8 cellular contexts compared by ENCODE assay signal in genomic region chr19:51338563-51339312, GRCh38. TPM values are rescaled to one million over a fixed set of nuclear protein-coding genes. Genes with fewer than 3 reads are reported as not detected.
DNase-seq lines count a peak whose midpoint lies in the region; ATAC-seq, FAIRE-seq and TF ChIP-seq lines count a peak whose summit lies in the region.

No MANE protein-coding gene starts in this region.

- H3K79me1 ChIP-seq in mesenchymal stem cell (replicated peaks; ENCODE audit: low read length, poor library complexity, severe bottlenecking) = no peaks in the 10 kb centered on the region

- H3K4me1 Mint-ChIP-seq in effector memory CD8-positive, alpha-beta T cell (ENCODE audit: low read depth in 2 of 2) = peaks cover 14 to 23% of the 10 kb centered on the region in 2 donors

- ATAC-seq in A549 = peak; percentile 79 to 88
- peak; percentile 52 for ATAC-seq in GM18505 (IDR thresholded peaks at IDR 0.05; ENCODE audit: unreplicated experiment)
- ATAC-seq in HG03045 (IDR thresholded peaks at IDR 0.05; ENCODE audit: unreplicated experiment) = peak; percentile 55
- peak; percentile 82 for ATAC-seq in effector memory CD8-positive, alpha-beta T cell (replicated peaks)

- H3K4me2 ChIP-seq in A549 = peak overlapping the region; percentile 92
- H3K4me2 ChIP-seq in mesenchymal stem cell (ENCODE audit: low read length, poor library complexity, severe bottlenecking) = peak overlapping the region; percentile 97

- H2BK15ac ChIP-seq in mesenchymal stem cell (ENCODE audit: low read depth, poor library complexity, severe bottlenecking) = peak overlapping the region; percentile 98

- H3K18ac ChIP-seq in mesenchymal stem cell (ENCODE audit: low read depth in 1 of 2, low read length in 2 of 2) = peak overlapping the region in 1 of 2 experiments; percentile 47

- POLR2A ChIA-PET in A549 (lab: Yijun Ruan, JAX) = interaction anchor here (1.0 to 2.7 kb wide), 8 partner anchors 10 to 103 kb away, joined by 3 to 59 read pairs (median 14); partner anchors contain the start of gene ETFB

- H3K4me3 ChIP-seq in A549 (peak overlapping the region; percentile 64), mesenchymal stem cell (ENCODE audit: insufficient read depth in 1 of 2, low read depth in 1 of 2, low read length in 2 of 2) (peak overlapping the region; percentile 80 to 82)

- H3K4me3 Mint-ChIP-seq in effector memory CD8-positive, alpha-beta T cell = peak overlapping the region; percentile 79 to 95

- H3K9me3 ChIP-seq in A549 (no peaks in the 10 kb centered on the region), mesenchymal stem cell (ENCODE audit: control insufficient read depth, low read length) (no peaks in the 10 kb centered on the region)

- TF ChIP-seq EP300 in A549 (IDR thresholded peaks at IDR 0.05) = no peak

- H3K4me1 ChIP-seq in A549 (peaks cover 32% of the 10 kb centered on the region), mesenchymal stem cell (ENCODE audit: control insufficient read depth, insufficient read depth, low read depth, low read length) (peaks cover 16% of the 10 kb centered on the region)

- H3K36me3 ChIP-seq in mesenchymal stem cell (ENCODE audit: control insufficient read depth in 1 of 2, insufficient read depth in 2 of 2, low read depth in 1 of 2, low read length in 2 of 2) = peaks cover 0 to 3% of the 10 kb centered on the region in 2 experiments

- TF ChIP-seq RAD21 in A549 (conservative IDR thresholded peaks at IDR 0.05 in 1 of 2, IDR thresholded peaks at IDR 0.05 in 1 of 2) = peak; percentile 80 to 95

- peak; percentile 88 to 91 for DNase-seq in A549 (ENCODE audit: low read depth in 1 of 2, low spot score in 1 of 2)
- DNase-seq in NCI-H82 treated with DMSO at 0.1 percent for 48 hours (lab: John Stamatoyannopoulos, UW; ENCODE audit: unreplicated experiment) = peak; percentile 46
- DNase-seq in activated CD8-positive, alpha-beta memory T cell treated with anti-CD3 and anti-CD28 coated beads for 24 hours = peak; percentile 97
- peak; percentile 80 to 84 (median 82) for DNase-seq in effector memory CD8-positive, alpha-beta T cell
- peak; percentile 90 for DNase-seq in mesenchymal stem cell
- DNase-seq in stimulated activated CD8-positive, alpha-beta memory T cell treated with anti-CD3 and anti-CD28 coated beads, Interleukin-12 subunit alpha, Interleukin-12 subunit beta, amount 100 ng/mL, for 1 hour (ENCODE audit: low read depth) = peak; percentile 72

- peak overlapping the region; percentile 69 for H3K9ac ChIP-seq in mesenchymal stem cell (ENCODE audit: low read length)

- H3K9me3 Mint-ChIP-seq in effector memory CD8-positive, alpha-beta T cell = no peaks in the 10 kb centered on the region

- peak overlapping the region; percentile 27 to 85 for H3K27ac Mint-ChIP-seq in effector memory CD8-positive, alpha-beta T cell

- H3K27ac ChIP-seq in A549 = peak overlapping the region; percentile 84 to 90
- peak overlapping the region; percentile 77 for H3K27ac ChIP-seq in mesenchymal stem cell (ENCODE audit: low read length, poor library complexity, severe bottlenecking)

- H3K27me3 ChIP-seq in mesenchymal stem cell (ENCODE audit: control insufficient read depth in 1 of 2, insufficient read depth in 1 of 2, low read length in 2 of 2) = peaks cover 0 to 3% of the 10 kb centered on the region in 2 experiments

- H2BK12ac ChIP-seq in mesenchymal stem cell (ENCODE audit: low read length in 2 of 2) = peak overlapping the region in 1 of 2 experiments; percentile 34

- H3K27me3 Mint-ChIP-seq in effector memory CD8-positive, alpha-beta T cell = peaks cover 0 to 6% of the 10 kb centered on the region in 2 donors

- no peak overlapping the region for H4K91ac ChIP-seq in mesenchymal stem cell (ENCODE audit: low read length)

- peaks cover 8% of the 10 kb centered on the region for H3K36me3 Mint-ChIP-seq in effector memory CD8-positive, alpha-beta T cell (ENCODE audit: insufficient read depth)

- CTCF ChIA-PET in A549 (lab: Yijun Ruan, JAX) = interaction anchor here (0.6 to 5.0 kb wide), 33 partner anchors 9 to 439 kb away, joined by 3 to 46 read pairs (median 4); partner anchors contain the start of genes CLDND2, ETFB, NKG7 and SIGLEC10

- peak overlapping the region; percentile 79 for H2AFZ ChIP-seq in mesenchymal stem cell (ENCODE audit: low read depth, low read length)

- TF ChIP-seq CTCF in A549 (IDR thresholded peaks at IDR 0.05) = peak; percentile 97

- no peak overlapping the region for H2AK5ac ChIP-seq in mesenchymal stem cell (ENCODE audit: low read length, severe bottlenecking)

- peak overlapping the region; percentile 64 for H2BK120ac ChIP-seq in mesenchymal stem cell (ENCODE audit: low read depth, low read length)

- no peak overlapping the region for H3K23ac ChIP-seq in mesenchymal stem cell (ENCODE audit: low read length in 2 of 2)

- peak; percentile 25; the same call in 1 of the 2 replicates for TF ChIP-seq POLR2A in A549 (IDR thresholded peaks at IDR 0.05; ENCODE audit: low read length)
- TF ChIP-seq POLR2A in GM18505 (IDR thresholded peaks at IDR 0.05; ENCODE audit: borderline replicate concordance, extremely low read depth, insufficient read depth, insufficient read length) = no peak

- 5% methylated on average over 29 of the region's 43 CpGs for WGBS in A549 (ENCODE audit: missing lambda C conversion rate)
- 9% methylated on average over 40 of the region's 43 CpGs for WGBS in mesenchymal stem cell

- H3K14ac ChIP-seq in mesenchymal stem cell (ENCODE audit: low read length in 2 of 2) = no peak overlapping the region

- peak overlapping the region; percentile 57 for H4K8ac ChIP-seq in mesenchymal stem cell (ENCODE audit: low read length)

- no peak overlapping the region for H3K4ac ChIP-seq in mesenchymal stem cell (ENCODE audit: low read depth in 1 of 2, low read length in 2 of 2)

- peak overlapping the region; percentile 51 for H2BK5ac ChIP-seq in mesenchymal stem cell (ENCODE audit: low read depth, low read length, poor library complexity, severe bottlenecking)

- no peak for FAIRE-seq in A549 (lab: Jason Lieb, UNC)

TF ChIP-seq in A549, 52 proteins besides CTCF, POLR2A, EP300 and RAD21 (continues in another document):
- TF ChIP-seq CBX8 (IDR thresholded peaks at IDR 0.05) (no peak), NR3C1 (IDR thresholded peaks at IDR 0.05) (no peak), KDM5A (IDR thresholded peaks at IDR 0.05) (peak; percentile 47; the same call in 1 of the 2 replicates), MYC (IDR thresholded peaks at IDR 0.05; ENCODE audit: borderline replicate concordance, low read length) (0 out of 2 replicates have a peak, but pooled peaks have one; percentile 44), JUN (IDR thresholded peaks at IDR 0.05) (peak in 1 of 2 experiments; percentile 54; a peak in 1 of 5 replicates), SMC3 (IDR thresholded peaks at IDR 0.05) (peak; percentile 98), PBX3 (IDR thresholded peaks at IDR 0.05) (no peak), PHF8 (IDR thresholded peaks at IDR 0.05; ENCODE audit: borderline replicate concordance, low read depth) (no peak)

RNA-seq across cellular contexts. Expression of gene VSIG10L, which starts 3.2 kb away (rescaled TPM):
- polyA plus RNA-seq in A549 (2011; rRNA removed) (8.6 and 9.2 TPM in 2 replicates), A549 (2017; fragmentation: RNase III; extraction: RNeasy Plus Mini Kit Qiagen cat#74134 plus additional on column Dnase treatment) (5.7 to 6.8 TPM (median 6.7 TPM) in 3 replicates)
- polyA plus RNA-seq in A549 (2012; cell fraction: cytosol; rRNA removed) = 7.0 and 9.4 TPM in 2 replicates
- polyA plus RNA-seq in A549 (2012; cell fraction: nucleus; rRNA removed) = 11.1 and 11.7 TPM in 2 replicates
- polyA minus RNA-seq in A549 (2011; rRNA and poly(A)+ RNA removed) = 1.1 and 2.0 TPM in 2 replicates
- polyA plus RNA-seq in mesenchymal stem cell (2013, experiment 1 of 2) = 5.8 TPM
- polyA plus RNA-seq in mesenchymal stem cell (2013, experiment 2 of 2) = 5.4 TPM

RNA-seq across cellular contexts. Expression of gene IGLON5, which starts 27.3 kb away (rescaled TPM):
- 0.04 and 0.08 TPM in 2 replicates for polyA plus RNA-seq in A549 (2011; rRNA removed)
- 0.01 and 0.03 TPM in 2 replicates for polyA plus RNA-seq in A549 (2012; cell fraction: cytosol; rRNA removed)
- polyA plus RNA-seq in A549 (2012; cell fraction: nucleus; rRNA removed) = 0.05 TPM in 1 of 2 replicates, not detected in the other
- polyA plus RNA-seq in A549 (2017; fragmentation: RNase III; extraction: RNeasy Plus Mini Kit Qiagen cat#74134 plus additional on column Dnase treatment) = 0.05 to 0.06 TPM in 2 of 3 replicates, not detected in the other
- not detected in 2 replicates for polyA minus RNA-seq in A549 (2011; rRNA and poly(A)+ RNA removed)
- polyA plus RNA-seq in mesenchymal stem cell (2013, experiment 1 of 2) = 0.08 TPM
- 0.08 TPM for polyA plus RNA-seq in mesenchymal stem cell (2013, experiment 2 of 2)

RNA-seq across cellular contexts. Expression of gene ETFB, which starts 27.4 kb away (rescaled TPM):
- polyA plus RNA-seq in A549 (2011; rRNA removed) (112 and 149 TPM in 2 replicates), A549 (2017; fragmentation: RNase III; extraction: RNeasy Plus Mini Kit Qiagen cat#74134 plus additional on column Dnase treatment) (262 to 270 TPM (median 267 TPM) in 3 replicates)
- 383 and 541 TPM in 2 replicates for polyA plus RNA-seq in A549 (2012; cell fraction: cytosol; rRNA removed)
- polyA plus RNA-seq in A549 (2012; cell fraction: nucleus; rRNA removed) = 250 and 291 TPM in 2 replicates
- polyA minus RNA-seq in A549 (2011; rRNA and poly(A)+ RNA removed) = 78.4 and 147 TPM in 2 replicates
- polyA plus RNA-seq in mesenchymal stem cell (2013, experiment 1 of 2) = 59.0 TPM
- 61.6 TPM for polyA plus RNA-seq in mesenchymal stem cell (2013, experiment 2 of 2)

RNA-seq across cellular contexts. Expression of gene CLDND2, which starts 30.1 kb away (rescaled TPM):
- polyA plus RNA-seq in A549 (2011; rRNA removed) = 1.1 and 1.7 TPM in 2 replicates
- polyA plus RNA-seq in A549 (2012; cell fraction: cytosol; rRNA removed) = 0.75 and 0.91 TPM in 2 replicates
- 0.36 and 0.48 TPM in 2 replicates for polyA plus RNA-seq in A549 (2012; cell fraction: nucleus; rRNA removed)
- polyA plus RNA-seq in A549 (2017; fragmentation: RNase III; extraction: RNeasy Plus Mini Kit Qiagen cat#74134 plus additional on column Dnase treatment) = 1.7 to 3.0 TPM (median 2.8 TPM) in 3 replicates
- not detected in 2 replicates for polyA minus RNA-seq in A549 (2011; rRNA and poly(A)+ RNA removed)
- 2.7 TPM for polyA plus RNA-seq in mesenchymal stem cell (2013, experiment 1 of 2)
- 2.5 TPM for polyA plus RNA-seq in mesenchymal stem cell (2013, experiment 2 of 2)

RNA-seq across cellular contexts. Expression of gene NKG7, which starts 33.7 kb away (rescaled TPM):
- polyA plus RNA-seq in A549 (2011; rRNA removed) (not detected in 2 replicates), A549 (2017; fragmentation: RNase III; extraction: RNeasy Plus Mini Kit Qiagen cat#74134 plus additional on column Dnase treatment) (not detected in 3 replicates)
- polyA plus RNA-seq in A549 (2012; cell fraction: cytosol; rRNA removed) = not detected in 2 replicates
- not detected in 2 replicates for polyA plus RNA-seq in A549 (2012; cell fraction: nucleus; rRNA removed)
- not detected in 2 replicates for polyA minus RNA-seq in A549 (2011; rRNA and poly(A)+ RNA removed)
- polyA plus RNA-seq in mesenchymal stem cell (2013, experiment 1 of 2) = not detected
- not detected for polyA plus RNA-seq in mesenchymal stem cell (2013, experiment 2 of 2)

Comparison
In these comparisons a context has a peak if more than half of its experiments do, and no peak if none do; other contexts are left out.
1. Peak in every context shown above with its lines: DNase-seq, ATAC-seq, H3K4me3 ChIP-seq and H3K27ac ChIP-seq.
2. DNase-seq: peak in every context shown above with its lines; median percentile 97 in activated CD8-positive, alpha-beta memory T cell treated with anti-CD3 and anti-CD28 coated beads for 24 hours; 90 in mesenchymal stem cell; 90 in A549; 82 in effector memory CD8-positive, alpha-beta T cell; 72 in stimulated activated CD8-positive, alpha-beta memory T cell treated with anti-CD3 and anti-CD28 coated beads, Interleukin-12 subunit alpha, Interleukin-12 subunit beta, amount 100 ng/mL, for 1 hour; 46 in NCI-H82 treated with DMSO at 0.1 percent for 48 hours.